In the genomic region with DNA sequence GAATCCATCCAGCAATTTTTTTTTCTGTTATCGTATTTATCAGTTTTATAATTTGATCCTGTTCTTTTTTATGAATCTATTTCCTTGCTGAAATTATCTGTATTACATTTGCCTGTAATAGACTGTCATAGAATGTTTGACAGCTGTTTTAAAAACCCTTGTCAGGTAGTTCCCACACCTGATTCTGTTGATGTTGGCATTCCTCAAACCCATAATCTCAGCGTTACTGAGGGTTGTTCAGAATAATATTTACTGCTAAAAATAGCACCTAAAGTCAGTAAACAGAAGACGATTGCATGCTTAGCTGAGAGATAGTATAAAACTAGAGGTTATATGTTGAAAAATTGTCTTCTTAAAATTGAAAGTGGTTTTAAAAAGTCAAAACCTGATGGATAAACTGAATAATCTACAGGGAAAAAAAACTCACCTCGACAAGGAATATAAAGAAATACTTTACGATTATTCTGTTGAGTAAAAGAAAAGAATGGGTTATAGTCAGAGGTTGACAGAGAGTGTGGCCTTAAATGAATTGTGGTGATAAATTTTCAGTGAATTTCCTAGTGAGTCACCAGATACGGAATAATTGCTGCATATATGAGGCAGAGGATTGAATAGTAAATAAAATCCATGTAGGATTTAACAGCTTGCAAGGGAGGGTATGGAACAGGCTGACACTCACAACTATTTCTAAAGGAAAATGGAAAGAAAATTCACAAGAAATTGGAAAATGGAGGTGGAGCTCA, we compare ENCODE assay signal across 16 cellular contexts.
"Had no signal": no experiment of that assay in that cellular context is flagged by ENCODE, and none has a peak within 500 bp of the region (broad histone marks: within the 10 kb centered on the region; RNA-seq: fewer than 3 reads in every experiment).

No MANE protein-coding gene starts in this region.

- H3K9me3 Mint-ChIP-seq: dendritic cell treated with granulocyte-macrophage colony-stimulating factor and Interleukin-4, amounts not matched to agents 40 ng/mL and 50 ng/mL, for 4 days had no signal

- H3K9me3 ChIP-seq: body of pancreas, mucosa of descending colon, testis, upper lobe of right lung had no signal

- H3K4me3 Mint-ChIP-seq: activated naive CD4-positive, alpha-beta T cell treated with anti-CD3 and anti-CD28 coated beads, Interleukin-2, amount 10 ng/mL, durations not matched to agents 7 days and 5 days; dendritic cell treated with granulocyte-macrophage colony-stimulating factor and Interleukin-4, amounts not matched to agents 40 ng/mL and 50 ng/mL, for 4 days; natural killer cell; stimulated activated naive CD8-positive, alpha-beta T cell treated with anti-CD3 and anti-CD28 coated beads, Interleukin-15, amount 100 ng/mL, for 72 hours; T-helper 1 cell treated with Interleukin-12 subunit alpha and Interleukin-12 subunit beta and Interleukin-4 antibody, amounts not matched to agents 30 μg/mL and 1 μg/mL, for 36 hours had no signal

- DNase-seq: activated CD4-positive, alpha-beta T cell treated with anti-CD3 and anti-CD28 coated beads, Interleukin-2, amount 50 U/mL, for 1 hour; activated CD4-positive, CD25-positive, alpha-beta regulatory T cell; activated naive CD4-positive, alpha-beta T cell treated with anti-CD3 and anti-CD28 coated beads, Interleukin-2, amount 10 ng/mL, durations not matched to agents 7 days and 5 days; cerebellar nuclear complex; mammary epithelial cell; natural killer cell; stimulated activated CD4-positive, alpha-beta T cell treated with anti-CD3 and anti-CD28 coated beads, Interleukin-4, amount 100 ng/mL, for 24 hours; stimulated activated naive CD8-positive, alpha-beta T cell treated with anti-CD3 and anti-CD28 coated beads, Interleukin-15, amount 100 ng/mL, for 72 hours; testis; upper lobe of right lung had no signal

- H3K36me3 ChIP-seq: upper lobe of right lung had no signal

- H3K4me3 ChIP-seq: body of pancreas, mucosa of descending colon, testis, upper lobe of right lung had no signal

- H3K4me1 Mint-ChIP-seq: activated naive CD4-positive, alpha-beta T cell treated with anti-CD3 and anti-CD28 coated beads, Interleukin-2, amount 10 ng/mL, durations not matched to agents 7 days and 5 days; natural killer cell; stimulated activated naive CD8-positive, alpha-beta T cell treated with anti-CD3 and anti-CD28 coated beads, Interleukin-15, amount 100 ng/mL, for 72 hours had no signal

- ATAC-seq: body of pancreas; esophagus mucosa; mucosa of descending colon; natural killer cell; stimulated activated naive CD8-positive, alpha-beta T cell treated with anti-CD3 and anti-CD28 coated beads, Interleukin-15, amount 100 ng/mL, for 72 hours; upper lobe of right lung had no signal

- H3K4me1 ChIP-seq: upper lobe of right lung had no signal

- H3K36me3 Mint-ChIP-seq: activated naive CD4-positive, alpha-beta T cell treated with anti-CD3 and anti-CD28 coated beads, Interleukin-2, amount 10 ng/mL, durations not matched to agents 7 days and 5 days; natural killer cell had no signal

- H3K27ac Mint-ChIP-seq: activated naive CD4-positive, alpha-beta T cell treated with anti-CD3 and anti-CD28 coated beads, Interleukin-2, amount 10 ng/mL, durations not matched to agents 7 days and 5 days; activated T-helper 2 cell treated with anti-CD3 and anti-CD28 coated beads, Interferon-gamma antibody, Interleukin-2, Interleukin-4, amounts not matched to agents 10 μg/mL and 5 μg/mL and 100 μg/mL, durations not matched to agents 14 hours and 24 hours and 36 hours; dendritic cell treated with granulocyte-macrophage colony-stimulating factor and Interleukin-4, amounts not matched to agents 40 ng/mL and 50 ng/mL, for 4 days; natural killer cell; T-helper 1 cell treated with Interleukin-12 subunit alpha and Interleukin-12 subunit beta and Interleukin-4 antibody, amounts not matched to agents 30 μg/mL and 1 μg/mL, for 36 hours had no signal

- H3K27me3 Mint-ChIP-seq: activated naive CD4-positive, alpha-beta T cell treated with anti-CD3 and anti-CD28 coated beads, Interleukin-2, amount 10 ng/mL, durations not matched to agents 7 days and 5 days; dendritic cell treated with granulocyte-macrophage colony-stimulating factor and Interleukin-4, amounts not matched to agents 40 ng/mL and 50 ng/mL, for 4 days; stimulated activated naive CD8-positive, alpha-beta T cell treated with anti-CD3 and anti-CD28 coated beads, Interleukin-15, amount 100 ng/mL, for 72 hours had no signal

- H3K27ac ChIP-seq: body of pancreas, testis, upper lobe of right lung had no signal

- H3K27me3 ChIP-seq: body of pancreas, testis, upper lobe of right lung had no signal
